1 cellular context compared by ENCODE assay signal in the genomic region with DNA sequence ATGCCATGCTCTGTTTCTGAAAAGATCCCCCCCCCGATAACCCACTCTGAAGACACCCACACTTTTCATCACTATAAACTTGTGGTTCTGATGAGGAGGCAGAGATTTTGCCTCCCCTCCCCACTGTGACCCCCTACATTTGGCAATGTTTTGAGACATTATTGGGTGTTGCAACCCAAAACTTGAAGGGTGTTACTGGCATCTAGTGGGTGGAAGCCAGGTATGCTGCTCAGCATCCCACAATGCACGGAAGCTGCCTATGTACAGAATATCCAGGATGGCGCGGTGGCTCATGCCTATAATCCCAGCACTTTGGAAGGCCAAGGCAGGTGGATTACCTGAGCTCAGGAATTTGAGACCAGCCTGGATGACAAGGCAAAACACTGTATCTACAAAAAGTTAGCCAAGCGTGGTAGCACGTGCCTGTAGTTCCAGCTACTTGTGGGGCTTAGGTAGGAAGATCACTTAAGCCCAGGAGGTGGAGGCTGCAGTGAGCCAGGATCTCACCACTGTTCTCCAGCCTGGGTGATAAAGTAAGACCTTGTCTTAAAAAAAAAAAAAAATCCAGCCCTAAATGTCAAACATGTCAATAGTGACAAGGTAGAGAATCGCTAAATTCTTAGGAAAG.
TF ChIP-seq lines count a peak whose summit lies in the region.

No MANE protein-coding gene starts in this region.

TF ChIP-seq in H1, 55 proteins besides CTCF, POLR2A, EP300 and RAD21 (continued from another document):
- TF ChIP-seq PHF8 (conservative IDR thresholded peaks at IDR 0.05; ENCODE audit: low read depth, low read length) = no peak
- TF ChIP-seq, protein P1, sequence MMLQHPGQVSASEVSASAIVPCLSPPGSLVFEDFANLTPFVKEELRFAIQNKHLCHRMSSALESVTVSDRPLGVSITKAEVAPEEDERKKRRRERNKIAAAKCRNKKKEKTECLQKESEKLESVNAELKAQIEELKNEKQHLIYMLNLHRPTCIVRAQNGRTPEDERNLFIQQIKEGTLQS (IDR thresholded peaks at IDR 0.05; ENCODE audit: insufficient read depth, low read depth, low read length) = no peak
- TF ChIP-seq, protein P2, sequence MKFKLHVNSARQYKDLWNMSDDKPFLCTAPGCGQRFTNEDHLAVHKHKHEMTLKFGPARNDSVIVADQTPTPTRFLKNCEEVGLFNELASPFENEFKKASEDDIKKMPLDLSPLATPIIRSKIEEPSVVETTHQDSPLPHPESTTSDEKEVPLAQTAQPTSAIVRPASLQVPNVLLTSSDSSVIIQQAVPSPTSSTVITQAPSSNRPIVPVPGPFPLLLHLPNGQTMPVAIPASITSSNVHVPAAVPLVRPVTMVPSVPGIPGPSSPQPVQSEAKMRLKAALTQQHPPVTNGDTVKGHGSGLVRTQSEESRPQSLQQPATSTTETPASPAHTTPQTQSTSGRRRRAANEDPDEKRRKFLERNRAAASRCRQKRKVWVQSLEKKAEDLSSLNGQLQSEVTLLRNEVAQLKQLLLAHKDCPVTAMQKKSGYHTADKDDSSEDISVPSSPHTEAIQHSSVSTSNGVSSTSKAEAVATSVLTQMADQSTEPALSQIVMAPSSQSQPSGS (IDR thresholded peaks at IDR 0.05; ENCODE audit: low read length) = no peak
- TF ChIP-seq SUZ12 (IDR thresholded peaks at IDR 0.05; ENCODE audit: low read length) = no peak
- TF ChIP-seq, protein P3, sequence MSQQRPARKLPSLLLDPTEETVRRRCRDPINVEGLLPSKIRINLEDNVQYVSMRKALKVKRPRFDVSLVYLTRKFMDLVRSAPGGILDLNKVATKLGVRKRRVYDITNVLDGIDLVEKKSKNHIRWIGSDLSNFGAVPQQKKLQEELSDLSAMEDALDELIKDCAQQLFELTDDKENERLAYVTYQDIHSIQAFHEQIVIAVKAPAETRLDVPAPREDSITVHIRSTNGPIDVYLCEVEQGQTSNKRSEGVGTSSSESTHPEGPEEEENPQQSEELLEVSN (IDR thresholded peaks at IDR 0.05) = no peak
